8 cellular contexts compared by ENCODE assay signal in genomic region chr20:53594068-53595017, GRCh38. TPM values are rescaled to one million over a fixed set of nuclear protein-coding genes. Genes with fewer than 3 reads are reported as not detected.
DNase-seq lines count a peak whose midpoint lies in the region; ATAC-seq and TF ChIP-seq lines count a peak whose summit lies in the region.

No MANE protein-coding gene starts in this region.

- H3K36me3 ChIP-seq in left lung: no peaks in the 10 kb centered on the region

- H3K27me3 Mint-ChIP-seq in activated CD4-positive, alpha-beta T cell treated with anti-CD3 and anti-CD28 coated beads for 36 hours: no peaks in the 10 kb centered on the region

- TF ChIP-seq CTCF in AG10803 (conservative IDR thresholded peaks at IDR 0.05; ENCODE audit: low read length) (no peak), left lung (IDR thresholded peaks at IDR 0.05) (peak in 1 of 2 donors; percentile 28)

- ATAC-seq in GM19035 (IDR thresholded peaks at IDR 0.05; ENCODE audit: unreplicated experiment) (peak; percentile 71), HG03354 (IDR thresholded peaks at IDR 0.05; ENCODE audit: poor library complexity, severe bottlenecking, unreplicated experiment) (peak; percentile 75), left lung (peak; percentile 93)
- peak; percentile 62 for ATAC-seq in activated CD4-positive, alpha-beta T cell treated with anti-CD3 and anti-CD28 coated beads for 36 hours

- CTCF ChIA-PET in activated CD4-positive, alpha-beta T cell treated with anti-CD3 and anti-CD28 coated beads for 36 hours (lab: Charles Lee): interaction anchor here (0.7 to 1.7 kb wide), 5 partner anchors 15 to 159 kb away, joined by 3 to 8 read pairs (median 3); no protein-coding TSS in a partner anchor

- intact Hi-C loops in activated CD4-positive, alpha-beta T cell treated with anti-CD3 and anti-CD28 coated beads for 36 hours (cut with DNase I, micrococcal nuclease): loop anchor here (1.0 to 5.0 kb wide), 6 partner anchors 14 to 158 kb away; no protein-coding TSS in a partner anchor
- intact Hi-C loops in left lung (cut with DNase I): no loop called here

- H3K4me3 Mint-ChIP-seq in activated CD4-positive, alpha-beta T cell treated with anti-CD3 and anti-CD28 coated beads for 36 hours: peak overlapping the region; percentile 97

- no peaks in the 10 kb centered on the region for H3K9me3 ChIP-seq in left lung

- peaks cover 47% of the 10 kb centered on the region for H3K4me1 Mint-ChIP-seq in activated CD4-positive, alpha-beta T cell treated with anti-CD3 and anti-CD28 coated beads for 36 hours

- peaks cover 9% of the 10 kb centered on the region for H3K36me3 Mint-ChIP-seq in activated CD4-positive, alpha-beta T cell treated with anti-CD3 and anti-CD28 coated beads for 36 hours (ENCODE audit: low read depth)

- DNase-seq in AG10803 (ENCODE audit: low read depth) (peak; percentile 91), NCI-H446 treated with DMSO at 0.1 percent for 48 hours (lab: John Stamatoyannopoulos, UW) (peak; percentile 82), left lung (peak; percentile 96 to 99)
- DNase-seq in activated CD4-positive, alpha-beta T cell treated with anti-CD3 and anti-CD28 coated beads for 36 hours: peak; percentile 99
- peak; percentile 96 for DNase-seq in stimulated activated CD4-positive, alpha-beta T cell treated with anti-CD3 and anti-CD28 coated beads, Interleukin-2, amount 100 ng/mL, for 4 hours (ENCODE audit: low read depth)

- peak overlapping the region; percentile 81 for H3K27ac ChIP-seq in cingulate gyrus (ENCODE audit: low read depth, low read length)
- H3K27ac ChIP-seq in left lung: peak overlapping the region; percentile 98 to 99

- POLR2A ChIA-PET in activated CD4-positive, alpha-beta T cell treated with anti-CD3 and anti-CD28 coated beads for 36 hours (lab: Charles Lee): interaction anchor here (0.6 to 1.6 kb wide), 6 partner anchors 28 to 322 kb away, joined by 3 to 9 read pairs (median 4); no protein-coding TSS in a partner anchor

- H3K27me3 ChIP-seq in left lung: peaks cover 0 to 17% of the 10 kb centered on the region in 2 donors

- no peaks in the 10 kb centered on the region for H3K9me3 Mint-ChIP-seq in activated CD4-positive, alpha-beta T cell treated with anti-CD3 and anti-CD28 coated beads for 36 hours (ENCODE audit: low read depth)

- H3K4me3 ChIP-seq in AG10803 (ENCODE audit: low read length): peak overlapping the region; percentile 73
- peak overlapping the region; percentile 64 to 67 for H3K4me3 ChIP-seq in left lung

- H3K4me1 ChIP-seq in left lung: peaks cover 11 to 35% of the 10 kb centered on the region in 2 donors

- peak overlapping the region; percentile 95 for H3K27ac Mint-ChIP-seq in activated CD4-positive, alpha-beta T cell treated with anti-CD3 and anti-CD28 coated beads for 36 hours

RNA-seq across cellular contexts. Expression of gene ZNF217, which starts 0.7 kb away (rescaled TPM):
- total RNA-seq in activated CD4-positive, alpha-beta T cell treated with anti-CD3 and anti-CD28 coated beads for 36 hours: 10 to 100 TPM; 41.5 to 45.6 TPM
- 10 to 100 TPM; 23.6 to 35.4 TPM for total RNA-seq in left lung

Comparison
In these comparisons a context has a peak if more than half of its experiments do, and no peak if none do; other contexts are left out.
1. Peak in every context shown above with its lines: DNase-seq, ATAC-seq, H3K4me3 ChIP-seq and H3K27ac ChIP-seq.
2. intact Hi-C loops: an anchor here in activated CD4-positive, alpha-beta T cell treated with anti-CD3 and anti-CD28 coated beads for 36 hours (1.0 to 5.0 kb wide); none called in left lung.